ENCODE assay signal across 22 cellular contexts in the genomic region with DNA sequence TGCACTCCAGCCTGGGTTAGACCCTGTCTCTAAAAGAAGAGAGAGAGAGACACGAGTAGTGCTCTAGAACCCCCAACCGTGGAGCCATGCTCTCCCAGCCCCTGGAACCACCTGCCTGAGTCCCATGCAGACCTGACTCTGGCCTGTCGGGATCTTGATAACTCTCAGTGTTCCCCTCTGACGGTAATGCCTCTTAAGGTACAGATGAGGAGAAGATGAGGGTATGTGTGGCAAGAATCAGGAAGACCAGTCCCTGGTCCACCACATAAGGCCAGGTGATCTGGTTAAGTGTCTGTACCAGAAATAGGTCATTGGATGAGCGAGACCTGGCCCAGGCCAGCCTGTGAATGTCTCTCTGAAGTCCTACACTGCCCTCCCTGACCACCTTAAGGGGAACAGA. TPM values are rescaled to one million over a fixed set of nuclear protein-coding genes. Genes with fewer than 3 reads are reported as not detected.
"Had no signal": no experiment of that assay in that cellular context is flagged by ENCODE, and none has a peak within 500 bp of the region (broad histone marks: within the 10 kb centered on the region; RNA-seq: fewer than 3 reads in every experiment).

No MANE protein-coding gene starts in this region.

- H3K27ac ChIP-seq: colonic mucosa, dorsolateral prefrontal cortex, esophagus squamous epithelium, hepatocyte, right lobe of liver, spleen, thoracic aorta, transverse colon had no signal

- DNase-seq: colonic mucosa; effector memory CD4-positive, alpha-beta T cell; esophagus squamous epithelium; foreskin fibroblast; mammary epithelial cell; natural killer cell; posterior cingulate gyrus; spleen; stimulated activated CD4-positive, alpha-beta T cell treated with anti-CD3 and anti-CD28 coated beads, Interleukin-15, amount 100 ng/mL, for 24 hours; stimulated activated CD4-positive, alpha-beta T cell treated with anti-CD3 and anti-CD28 coated beads, Interleukin-1b, Interleukin-23, amount 100 ng/mL, for 48 hours; stimulated activated CD4-positive, alpha-beta T cell treated with anti-CD3 and anti-CD28 coated beads, Interleukin-4, amount 100 ng/mL, for 24 hours; stimulated activated naive CD8-positive, alpha-beta T cell treated with anti-CD3 and anti-CD28 coated beads, Interleukin-15, amount 100 ng/mL, for 72 hours; transverse colon had no signal

- H3K4me1 ChIP-seq: colonic mucosa, esophagus squamous epithelium, right lobe of liver, spleen, transverse colon had no signal

- H3K36me3 ChIP-seq: right lobe of liver had no signal

- H3K4me3 ChIP-seq: colonic mucosa, dorsolateral prefrontal cortex, esophagus squamous epithelium, hepatocyte, right lobe of liver, spleen, thoracic aorta, transverse colon had no signal

- H3K27me3 ChIP-seq: colonic mucosa, dorsolateral prefrontal cortex, right lobe of liver, spleen, transverse colon had no signal

- H3K9me3 ChIP-seq: colonic mucosa, esophagus squamous epithelium, right lobe of liver, spleen, thoracic aorta, transverse colon had no signal

RNA-seq across cellular contexts. Expression of a gene that starts 28.3 kb away (rescaled TPM):
- total RNA-seq: cerebellum, epithelial cell of proximal tubule, hepatocyte, lower leg skin, skeletal muscle tissue, urinary bladder had no signal

RNA-seq across cellular contexts. Expression of a gene that starts 47.8 kb away (rescaled TPM):
- total RNA-seq: thoracic aorta had no signal
